Comparison of ENCODE assay signal across 18 cellular contexts in the genomic region with DNA sequence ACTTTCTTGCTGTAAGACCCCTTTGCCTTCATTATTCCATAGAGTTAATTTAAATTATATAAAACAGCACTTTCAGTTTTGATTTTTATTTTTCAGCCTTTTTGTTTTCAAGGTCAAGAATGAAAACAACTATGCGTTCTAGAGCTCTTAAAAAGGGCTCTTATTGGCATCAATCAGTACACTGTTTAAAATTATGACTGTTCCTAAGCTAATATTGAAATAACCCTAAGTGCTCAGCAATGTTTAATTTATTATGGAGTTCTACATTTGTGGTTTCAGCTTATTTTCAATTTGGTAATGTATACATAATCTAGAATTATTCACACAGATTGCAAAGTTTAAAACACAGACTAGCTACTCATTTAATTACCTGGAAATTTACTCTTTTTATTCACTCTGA.
"Had no signal": no experiment of that assay in that cellular context is flagged by ENCODE, and none has a peak within 500 bp of the region (broad histone marks: within the 10 kb centered on the region; RNA-seq: fewer than 3 reads in every experiment).

No MANE protein-coding gene starts in this region.

- H3K9me3 ChIP-seq: lower lobe of right lung, ovary, thyroid gland had no signal

- ATAC-seq: sciatic nerve had no signal

- H3K27ac Mint-ChIP-seq: brain; mesothelial cell of epicardium; neural progenitor cell; T-helper 2 cell treated with Interferon-gamma antibody and Interleukin-4, amounts not matched to agents 5 μg/mL and 100 μg/mL, for 36 hours had no signal

- H3K4me1 ChIP-seq: neural progenitor cell had no signal

- DNase-seq: activated CD4-positive, alpha-beta T cell treated with anti-CD3 and anti-CD28 coated beads, Interleukin-2, amount 10 ng/mL, durations not matched to agents 7 days and 5 days; activated naive CD4-positive, alpha-beta T cell treated with anti-CD3 and anti-CD28 coated beads, Interleukin-2, amount 50 U/mL, for 16 hours; amygdala; central memory CD4-positive, alpha-beta T cell; cortex of kidney; effector CD4-positive, alpha-beta T cell; foreskin melanocyte; head of caudate nucleus; immature natural killer cell; lower lobe of right lung; ovary; thyroid gland had no signal

- H3K27me3 ChIP-seq: neural progenitor cell, ovary, thyroid gland had no signal

- H3K4me3 ChIP-seq: lower lobe of right lung, neural progenitor cell, ovary, thyroid gland had no signal

- H3K27me3 Mint-ChIP-seq: activated CD4-positive, alpha-beta T cell treated with anti-CD3 and anti-CD28 coated beads, Interleukin-2, amount 10 ng/mL, durations not matched to agents 7 days and 5 days; activated T-helper 17 cell treated with anti-CD3 and anti-CD28 coated beads, Interleukin-2, amount 50 U/mL, for 72 hours; brain had no signal

- H3K4me3 Mint-ChIP-seq: activated CD4-positive, alpha-beta T cell treated with anti-CD3 and anti-CD28 coated beads, Interleukin-2, amount 10 ng/mL, durations not matched to agents 7 days and 5 days; brain; mesothelial cell of epicardium; neural progenitor cell; T-helper 2 cell treated with Interferon-gamma antibody and Interleukin-4, amounts not matched to agents 5 μg/mL and 100 μg/mL, for 36 hours had no signal

- H3K27ac ChIP-seq: lower lobe of right lung, neural progenitor cell, ovary, thyroid gland had no signal

- H3K36me3 ChIP-seq: neural progenitor cell, ovary, thyroid gland had no signal

- H3K9me3 Mint-ChIP-seq: activated CD4-positive, alpha-beta T cell treated with anti-CD3 and anti-CD28 coated beads, Interleukin-2, amount 10 ng/mL, durations not matched to agents 7 days and 5 days; activated T-helper 17 cell treated with anti-CD3 and anti-CD28 coated beads, Interleukin-2, amount 50 U/mL, for 72 hours; brain; immature natural killer cell; mesothelial cell of epicardium; neural progenitor cell; T-helper 2 cell treated with Interferon-gamma antibody and Interleukin-4, amounts not matched to agents 5 μg/mL and 100 μg/mL, for 36 hours had no signal
